Comparison of ENCODE assay signal across 19 cellular contexts in genomic region chr1:160552425-160552824, GRCh38. TPM values are rescaled to one million over a fixed set of nuclear protein-coding genes. Genes with fewer than 3 reads are reported as not detected.
"Had no signal": no experiment of that assay in that cellular context is flagged by ENCODE, and none has a peak within 500 bp of the region (broad histone marks: within the 10 kb centered on the region; RNA-seq: fewer than 3 reads in every experiment).

No MANE protein-coding gene starts in this region.

- H3K9me3 ChIP-seq: colonic mucosa, right atrium auricular region, stomach, testis, upper lobe of right lung had no signal

- ATAC-seq: esophagus mucosa; naive thymus-derived CD4-positive, alpha-beta T cell; upper lobe of right lung had no signal

- H3K27me3 Mint-ChIP-seq: naive thymus-derived CD4-positive, alpha-beta T cell had no signal

- H3K4me1 ChIP-seq: colonic mucosa, right atrium auricular region, testis, upper lobe of right lung had no signal

- H3K27ac Mint-ChIP-seq: T-helper 1 cell treated with Interleukin-12 subunit alpha and Interleukin-12 subunit beta and Interleukin-4 antibody, amounts not matched to agents 30 μg/mL and 1 μg/mL, for 36 hours had no signal

- H3K27me3 ChIP-seq: colonic mucosa, right atrium auricular region, stomach, testis, upper lobe of right lung had no signal

- H3K4me3 Mint-ChIP-seq: naive thymus-derived CD4-positive, alpha-beta T cell; T-helper 1 cell treated with Interleukin-12 subunit alpha and Interleukin-12 subunit beta and Interleukin-4 antibody, amounts not matched to agents 30 μg/mL and 1 μg/mL, for 36 hours had no signal

- DNase-seq: activated CD4-positive, alpha-beta T cell treated with anti-CD3 and anti-CD28 coated beads for 4 hours; activated effector memory CD4-positive, alpha-beta T cell treated with Interleukin-2 at 50 U/mL for 16 hours; activated naive CD4-positive, alpha-beta T cell treated with anti-CD3 and anti-CD28 coated beads, Interleukin-2, amount 50 U/mL, for 16 hours; amniotic stem cell; caudate nucleus; colonic mucosa; islet precursor cell; naive thymus-derived CD4-positive, alpha-beta T cell; nucleus accumbens; posterior cingulate gyrus; stimulated activated CD4-positive, alpha-beta T cell treated with anti-CD3 and anti-CD28 coated beads, Interleukin-4, amount 100 ng/mL, for 24 hours; stomach; testis; upper lobe of right lung; WERI-Rb-1 had no signal

- H3K36me3 ChIP-seq: colonic mucosa, right atrium auricular region, WERI-Rb-1 had no signal

- H3K4me3 ChIP-seq: colonic mucosa, right atrium auricular region, stomach, testis, upper lobe of right lung had no signal

- H3K9me3 Mint-ChIP-seq: naive thymus-derived CD4-positive, alpha-beta T cell; T-helper 1 cell treated with Interleukin-12 subunit alpha and Interleukin-12 subunit beta and Interleukin-4 antibody, amounts not matched to agents 30 μg/mL and 1 μg/mL, for 36 hours had no signal

- H3K27ac ChIP-seq: colonic mucosa, right atrium auricular region, stomach, testis, upper lobe of right lung, WERI-Rb-1 had no signal

RNA-seq across cellular contexts. Expression of gene CD84, which starts 26.9 kb away (rescaled TPM):
- total RNA-seq: lung microvascular endothelial cell had no signal

RNA-seq across cellular contexts. Expression of gene SLAMF6, which starts 29.4 kb away (rescaled TPM):
- total RNA-seq: lung microvascular endothelial cell had no signal
